ENCODE assay signal across 1 cellular context in the genomic region with DNA sequence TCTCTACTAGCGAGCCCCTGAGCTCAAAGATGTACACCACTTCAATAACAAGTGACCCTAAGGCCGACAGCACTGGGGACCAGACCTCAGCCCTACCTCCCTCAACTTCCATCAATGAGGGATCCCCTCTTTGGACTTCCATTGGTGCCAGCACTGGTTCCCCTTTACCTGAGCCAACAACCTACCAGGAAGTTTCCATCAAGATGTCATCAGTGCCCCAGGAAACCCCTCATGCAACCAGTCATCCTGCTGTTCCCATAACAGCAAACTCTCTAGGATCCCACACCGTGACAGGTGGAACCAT.
TF ChIP-seq lines count a peak whose summit lies in the region.

No MANE protein-coding gene starts in this region.

TF ChIP-seq in IMR-90, 13 proteins besides CTCF, POLR2A, EP300 and RAD21:
- TF ChIP-seq SMC3 (IDR thresholded peaks at IDR 0.05; ENCODE audit: low read depth, low read length) (no peak), RFX5 (IDR thresholded peaks at IDR 0.05; ENCODE audit: low read depth, low read length) (no peak), NFE2L2 (IDR thresholded peaks at IDR 0.05; ENCODE audit: low read depth, low read length) (no peak), CEBPB (IDR thresholded peaks at IDR 0.05; ENCODE audit: low read depth, low read length) (no peak), CHD1 (IDR thresholded peaks at IDR 0.05; ENCODE audit: low read depth, low read length) (no peak), MXI1 (IDR thresholded peaks at IDR 0.05; ENCODE audit: borderline replicate concordance, low read depth, low read length) (no peak), FOS (IDR thresholded peaks at IDR 0.05; ENCODE audit: low read depth, low read length) (no peak), RCOR1 (IDR thresholded peaks at IDR 0.05; ENCODE audit: insufficient replicate concordance, low read length) (no peak), BHLHE40 (IDR thresholded peaks at IDR 0.05; ENCODE audit: low read depth, low read length) (no peak), MAZ (IDR thresholded peaks at IDR 0.05; ENCODE audit: borderline replicate concordance, low read depth, low read length) (no peak), MAFK (IDR thresholded peaks at IDR 0.05; ENCODE audit: low read depth, low read length) (no peak)
- TF ChIP-seq, protein P1, sequence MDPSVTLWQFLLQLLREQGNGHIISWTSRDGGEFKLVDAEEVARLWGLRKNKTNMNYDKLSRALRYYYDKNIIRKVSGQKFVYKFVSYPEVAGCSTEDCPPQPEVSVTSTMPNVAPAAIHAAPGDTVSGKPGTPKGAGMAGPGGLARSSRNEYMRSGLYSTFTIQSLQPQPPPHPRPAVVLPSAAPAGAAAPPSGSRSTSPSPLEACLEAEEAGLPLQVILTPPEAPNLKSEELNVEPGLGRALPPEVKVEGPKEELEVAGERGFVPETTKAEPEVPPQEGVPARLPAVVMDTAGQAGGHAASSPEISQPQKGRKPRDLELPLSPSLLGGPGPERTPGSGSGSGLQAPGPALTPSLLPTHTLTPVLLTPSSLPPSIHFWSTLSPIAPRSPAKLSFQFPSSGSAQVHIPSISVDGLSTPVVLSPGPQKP (IDR thresholded peaks at IDR 0.05; ENCODE audit: borderline replicate concordance, low read depth, low read length) = no peak
- TF ChIP-seq, protein P2, sequence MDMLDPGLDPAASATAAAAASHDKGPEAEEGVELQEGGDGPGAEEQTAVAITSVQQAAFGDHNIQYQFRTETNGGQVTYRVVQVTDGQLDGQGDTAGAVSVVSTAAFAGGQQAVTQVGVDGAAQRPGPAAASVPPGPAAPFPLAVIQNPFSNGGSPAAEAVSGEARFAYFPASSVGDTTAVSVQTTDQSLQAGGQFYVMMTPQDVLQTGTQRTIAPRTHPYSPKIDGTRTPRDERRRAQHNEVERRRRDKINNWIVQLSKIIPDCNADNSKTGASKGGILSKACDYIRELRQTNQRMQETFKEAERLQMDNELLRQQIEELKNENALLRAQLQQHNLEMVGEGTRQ (IDR thresholded peaks at IDR 0.05; ENCODE audit: low read depth, low read length) = no peak
